In the genomic region with DNA sequence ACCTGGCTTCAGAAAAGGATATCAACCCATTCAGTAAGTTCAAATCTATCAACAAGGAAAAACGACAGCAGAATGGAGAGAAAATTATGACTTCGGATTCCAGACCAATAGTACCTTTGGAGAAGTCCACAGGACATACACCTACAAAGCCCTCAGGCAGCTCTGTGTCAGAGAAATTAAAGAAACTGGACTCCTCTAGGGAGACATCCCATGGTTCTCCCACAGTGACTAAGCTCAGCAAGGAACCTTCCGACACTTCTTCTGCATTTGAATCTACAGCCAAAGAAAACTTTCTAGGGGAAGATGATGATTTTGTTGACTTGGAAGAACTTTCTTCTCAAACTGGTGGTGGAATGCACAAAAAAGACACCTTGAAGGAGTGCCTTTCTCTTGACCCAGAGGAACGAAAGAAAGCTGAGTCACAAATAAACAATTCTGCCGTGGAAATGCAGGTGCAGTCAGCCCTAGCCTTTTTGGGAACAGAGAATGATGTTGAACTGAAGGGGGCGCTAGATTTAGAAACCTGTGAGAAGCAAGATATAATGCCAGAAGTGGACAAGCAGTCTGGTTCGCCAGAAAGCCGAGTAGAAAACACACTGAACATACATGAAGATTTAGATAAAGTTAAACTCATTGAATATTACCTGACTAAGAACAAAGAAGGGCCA, we compare ENCODE assay signal across 8 cellular contexts.
DNase-seq lines count a peak whose midpoint lies in the region; ATAC-seq, FAIRE-seq and TF ChIP-seq lines count a peak whose summit lies in the region.

No MANE protein-coding gene starts in this region.

- H3K9me3 ChIP-seq in A549: no peaks in the 10 kb centered on the region

- no peak overlapping the region for H3K4me2 ChIP-seq in A549

- TF ChIP-seq POLR2A in A549 (IDR thresholded peaks at IDR 0.05; ENCODE audit: low read length): no peak

- H3K4me1 ChIP-seq in A549: peaks cover 18% of the 10 kb centered on the region

- H3K27ac ChIP-seq in A549: peak overlapping the region in 1 of 2 experiments; percentile 40; a peak in 2 of 6 replicates

- ATAC-seq in A549 (peak in 1 of 2 experiments; percentile 75; a peak in 3 of 6 replicates), GM21381 (IDR thresholded peaks at IDR 0.05; ENCODE audit: unreplicated experiment) (no peak)

- H3K4me3 ChIP-seq in A549: no peak overlapping the region
- no peak overlapping the region for H3K4me3 ChIP-seq in GM12875 (ENCODE audit: low read depth, low read length)
- no peak overlapping the region for H3K4me3 ChIP-seq in fibroblast of the aortic adventitia (ENCODE audit: low read depth, low read length)

- TF ChIP-seq CTCF in A549 (IDR thresholded peaks at IDR 0.05) (peak; percentile 47), GM12875 (IDR thresholded peaks at IDR 0.05; ENCODE audit: borderline replicate concordance, insufficient read depth, low read depth, low read length) (peak; percentile 34; the same call in 1 of the 2 replicates), fibroblast of the aortic adventitia (IDR thresholded peaks at IDR 0.05; ENCODE audit: insufficient read depth, low read length) (peak; percentile 49)

- DNase-seq in A549 (ENCODE audit: low read depth in 1 of 2, low spot score in 1 of 2): peak in 1 of 2 experiments; percentile 61
- peak; percentile 18 for DNase-seq in RKO (ENCODE audit: low spot score)
- DNase-seq in fibroblast of the aortic adventitia (ENCODE audit: low read depth): peak; percentile 46
- no peak for DNase-seq in NCI-H2171 treated with DMSO at 0.1 percent for 48 hours (lab: John Stamatoyannopoulos, UW)
- DNase-seq in foreskin melanocyte: no peak
- DNase-seq in mucosa of gallbladder (ENCODE audit: low spot score): no peak

- WGBS in A549 (ENCODE audit: missing lambda C conversion rate): 53% methylated on average over 8 of the region's 8 CpGs

- TF ChIP-seq EP300 in A549 (IDR thresholded peaks at IDR 0.05): no peak

- CTCF ChIA-PET in A549 (lab: Yijun Ruan, JAX): interaction anchor here (0.7 to 2.7 kb wide), 7 partner anchors 10 to 85 kb away, joined by 3 to 14 read pairs (median 3); no protein-coding TSS in a partner anchor

- POLR2A ChIA-PET in A549 (lab: Yijun Ruan, JAX): no interaction called here

- no peak for FAIRE-seq in A549 (lab: Jason Lieb, UNC)

- peak; percentile 14 to 20; a peak in 1 of 5 replicates for TF ChIP-seq RAD21 in A549 (conservative IDR thresholded peaks at IDR 0.05 in 1 of 2, IDR thresholded peaks at IDR 0.05 in 1 of 2)

TF ChIP-seq in A549, 52 proteins besides CTCF, POLR2A, EP300 and RAD21:
- TF ChIP-seq PHF8 (IDR thresholded peaks at IDR 0.05; ENCODE audit: borderline replicate concordance, low read depth): no peak
- 0 out of 3 replicates have a peak, but pooled peaks have one; percentile 19 for TF ChIP-seq SMC3 (IDR thresholded peaks at IDR 0.05)
- peak; percentile 1 for TF ChIP-seq MAFK (IDR thresholded peaks at IDR 0.05; ENCODE audit: partially characterized antibody)
- TF ChIP-seq CBX2 (IDR thresholded peaks at IDR 0.05; ENCODE audit: borderline replicate concordance, low read depth): no peak
- no peak for TF ChIP-seq RFX5 (IDR thresholded peaks at IDR 0.05)
TF ChIP-seq in A549: peak in this region for 2.

Comparison
In these comparisons a context has a peak if more than half of its experiments do, and no peak if none do; other contexts are left out.
1. DNase-seq: peak in RKO (single experiment) and fibroblast of the aortic adventitia (single experiment); none in NCI-H2171 treated with DMSO at 0.1 percent for 48 hours (single experiment), foreskin melanocyte (single experiment) and mucosa of gallbladder (single experiment).
2. Peak in every context shown above with its lines, with median percentiles within 50 percentile points of each other: CTCF ChIP-seq.